In genomic region chr13:110809871-110810486, GRCh38 we compare ENCODE assay signal across 23 cellular contexts.
"Had no signal": no experiment of that assay in that cellular context is flagged by ENCODE, and none has a peak within 500 bp of the region (broad histone marks: within the 10 kb centered on the region; RNA-seq: fewer than 3 reads in every experiment).

No MANE protein-coding gene starts in this region.

- H3K36me3 Mint-ChIP-seq: naive thymus-derived CD4-positive, alpha-beta T cell; stimulated activated effector memory CD8-positive, alpha-beta T cell treated with anti-CD3 and anti-CD28 coated beads, Interleukin-12 subunit alpha, Interleukin-12 subunit beta, amount 100 ng/mL, for 72 hours; type B pancreatic cell had no signal

- H3K4me3 Mint-ChIP-seq: nephron; neural progenitor cell; stimulated activated effector memory CD8-positive, alpha-beta T cell treated with anti-CD3 and anti-CD28 coated beads, Interleukin-12 subunit alpha, Interleukin-12 subunit beta, amount 100 ng/mL, for 72 hours; type B pancreatic cell had no signal

- H3K9me3 ChIP-seq: left lung, sigmoid colon, stomach, testis, tibial artery had no signal

- H3K79me2 ChIP-seq: parathyroid adenoma had no signal

- H3K36me3 ChIP-seq: left lung, neural progenitor cell, sigmoid colon, stomach, tibial artery had no signal

- H2AFZ ChIP-seq: neural progenitor cell, parathyroid adenoma had no signal

- H3K27ac ChIP-seq: dorsolateral prefrontal cortex, left lung, neural progenitor cell, parathyroid adenoma, sigmoid colon, stomach, testis, tibial artery had no signal

- H3K4me2 ChIP-seq: neural progenitor cell had no signal

- H3K9me3 Mint-ChIP-seq: naive thymus-derived CD4-positive, alpha-beta T cell; nephron; stimulated activated effector memory CD8-positive, alpha-beta T cell treated with anti-CD3 and anti-CD28 coated beads, Interleukin-12 subunit alpha, Interleukin-12 subunit beta, amount 100 ng/mL, for 72 hours; type B pancreatic cell had no signal

- DNase-seq: dorsolateral prefrontal cortex; effector CD4-positive, alpha-beta T cell; kidney; left lung; mesenchymal stem cell; midbrain; sigmoid colon; stimulated activated CD4-positive, alpha-beta T cell treated with anti-CD3 and anti-CD28 coated beads, Interleukin-2, amount 100 ng/mL, for 24 hours; stimulated activated CD4-positive, alpha-beta T cell treated with anti-CD3 and anti-CD28 coated beads, Interleukin-4, amount 100 ng/mL, for 24 hours; stimulated activated naive CD4-positive, alpha-beta T cell treated with Interleukin-2 at 50 U/mL for 16 hours; stomach; substantia nigra; testis; tibial artery had no signal

- ATAC-seq: left lung; naive thymus-derived CD4-positive, alpha-beta T cell; stimulated activated effector memory CD8-positive, alpha-beta T cell treated with anti-CD3 and anti-CD28 coated beads, Interleukin-12 subunit alpha, Interleukin-12 subunit beta, amount 100 ng/mL, for 72 hours had no signal

- FAIRE-seq: colon, frontal cortex, kidney had no signal

- H3K4me3 ChIP-seq: dorsolateral prefrontal cortex, left lung, neural progenitor cell, sigmoid colon, stomach, testis, tibial artery had no signal

- H3K27ac Mint-ChIP-seq: naive thymus-derived CD4-positive, alpha-beta T cell; nephron; neural progenitor cell; progenitor cell of endocrine pancreas; stimulated activated effector memory CD8-positive, alpha-beta T cell treated with anti-CD3 and anti-CD28 coated beads, Interleukin-12 subunit alpha, Interleukin-12 subunit beta, amount 100 ng/mL, for 72 hours; type B pancreatic cell had no signal

- H3K9ac ChIP-seq: neural progenitor cell, parathyroid adenoma had no signal

- H3K4me1 ChIP-seq: neural progenitor cell, parathyroid adenoma, testis had no signal
